14 cellular contexts compared by ENCODE assay signal in genomic region chr11:6523253-6523652, GRCh38. TPM values are rescaled to one million over a fixed set of nuclear protein-coding genes. Genes with fewer than 3 reads are reported as not detected.
DNase-seq lines count a peak whose midpoint lies in the region; TF ChIP-seq lines count a peak whose summit lies in the region.
"Had no signal": no experiment of that assay in that cellular context is flagged by ENCODE, and none has a peak within 500 bp of the region (broad histone marks: within the 10 kb centered on the region; RNA-seq: fewer than 3 reads in every experiment).

No MANE protein-coding gene starts in this region.

- H3K4me3 ChIP-seq in astrocyte of the cerebellum (ENCODE audit: low read depth, low read length) (no peak overlapping the region), kidney epithelial cell (ENCODE audit: low read depth, low read length) (no peak overlapping the region)
- H3K4me3 ChIP-seq: HAP-1, ovary had no signal

- DNase-seq in EL (peak; percentile 83), LHCN-M2 (ENCODE audit: low read depth) (peak; percentile 19), astrocyte of the cerebellum (ENCODE audit: low read depth) (peak; percentile 11), kidney epithelial cell (ENCODE audit: low read depth) (peak; percentile 38), Ammon's horn (ENCODE audit: low spot score) (no peak), NCI-H1092 (lab: John Stamatoyannopoulos, UW) (no peak), mesenteric fat pad (ENCODE audit: low spot score) (no peak)
- no peak for DNase-seq in activated CD8-positive, alpha-beta memory T cell treated with anti-CD3 and anti-CD28 coated beads for 24 hours
- DNase-seq: activated effector memory CD4-positive, alpha-beta T cell treated with Interleukin-2 at 50 U/mL for 16 hours; Kasumi-1; ovary; RPMI8226; stimulated activated naive CD4-positive, alpha-beta T cell had no signal

- in situ Hi-C loops in astrocyte of the cerebellum (cut with HindIII; ENCODE audit: low sequenced_read_pairs) = no loop called here

- no peaks in the 10 kb centered on the region for H3K36me3 ChIP-seq in kidney epithelial cell (ENCODE audit: control insufficient read depth, insufficient read depth, low read length)
- H3K36me3 ChIP-seq: HAP-1, ovary had no signal

- no peaks in the 10 kb centered on the region for H3K27me3 ChIP-seq in kidney epithelial cell (ENCODE audit: control insufficient read depth, insufficient read depth, low read length)
- H3K27me3 ChIP-seq: ovary had no signal

- no peak for TF ChIP-seq CTCF in astrocyte of the cerebellum (IDR thresholded peaks at IDR 0.05; ENCODE audit: low read depth, low read length, missing control alignments)
- TF ChIP-seq CTCF in kidney epithelial cell (IDR thresholded peaks at IDR 0.05; ENCODE audit: insufficient read depth, low read length, poor library complexity, severe bottlenecking) = no peak

RNA-seq across cellular contexts. Expression of gene DNHD1, which starts 26.2 kb away (rescaled TPM):
- total RNA-seq in LHCN-M2 (2014; rRNA removed) = 1.7 and 2.2 TPM in 2 replicates
- polyA plus RNA-seq in LHCN-M2 (2012) = 1.2 TPM
- total RNA-seq in kidney epithelial cell = 2.9 and 3.6 TPM in 2 replicates
- total RNA-seq in mesenteric fat pad = 13.7 TPM

RNA-seq across cellular contexts. Expression of gene TIMM10B, which starts 42.0 kb away (rescaled TPM):
- total RNA-seq in LHCN-M2 (2014; rRNA removed) (25.4 and 28.8 TPM in 2 replicates), kidney epithelial cell (48.6 and 56.1 TPM in 2 replicates), mesenteric fat pad (35.9 TPM)
- 25.1 TPM for polyA plus RNA-seq in LHCN-M2 (2012)

RNA-seq across cellular contexts. Expression of gene ARFIP2, which starts 42.1 kb away (rescaled TPM):
- total RNA-seq in LHCN-M2 (2014; rRNA removed) (66.0 and 66.3 TPM in 2 replicates), kidney epithelial cell (65.2 and 74.6 TPM in 2 replicates), mesenteric fat pad (41.5 TPM)
- 49.8 TPM for polyA plus RNA-seq in LHCN-M2 (2012)

RNA-seq across cellular contexts. Expression of gene TRIM3, which starts 49.5 kb away (rescaled TPM):
- total RNA-seq in LHCN-M2 (2014; rRNA removed) (23.7 and 29.4 TPM in 2 replicates), kidney epithelial cell (13.7 and 13.8 TPM in 2 replicates), mesenteric fat pad (20.5 TPM)
- 13.4 TPM for polyA plus RNA-seq in LHCN-M2 (2012)

Comparison
In these comparisons a context has a peak if more than half of its experiments do, and no peak if none do; other contexts are left out.
1. DNase-seq: peak in EL (single experiment), LHCN-M2 (single experiment), astrocyte of the cerebellum (single experiment) and kidney epithelial cell (single experiment); none in Ammon's horn (single experiment), NCI-H1092 (single experiment), activated CD8-positive, alpha-beta memory T cell treated with anti-CD3 and anti-CD28 coated beads for 24 hours (single experiment) and mesenteric fat pad (single experiment).